Comparison of ENCODE assay signal across 13 cellular contexts in genomic region chr3:20057612-20058180, GRCh38. TPM values are rescaled to one million over a fixed set of nuclear protein-coding genes. Genes with fewer than 3 reads are reported as not detected.
DNase-seq lines count a peak whose midpoint lies in the region; ATAC-seq and TF ChIP-seq lines count a peak whose summit lies in the region.
"Had no signal": no experiment of that assay in that cellular context is flagged by ENCODE, and none has a peak within 500 bp of the region (broad histone marks: within the 10 kb centered on the region; RNA-seq: fewer than 3 reads in every experiment).

No MANE protein-coding gene starts in this region.

- TF ChIP-seq POLR2A in spleen (IDR thresholded peaks at IDR 0.05), result no peak

- 72 to 85% (median 78%) methylated on average over 2 of the region's 2 CpGs for WGBS in spleen, 5 donors

- no peaks in the 10 kb centered on the region for H3K9me3 ChIP-seq in left lung
- H3K9me3 ChIP-seq in spleen, result no peaks in the 10 kb centered on the region
- H3K9me3 ChIP-seq: HAP-1 had no signal

- H3K4me3 ChIP-seq in left lung (no peak overlapping the region), spleen (no peak overlapping the region)
- H3K4me3 ChIP-seq: HAP-1 had no signal

- H3K36me3 ChIP-seq in left lung (no peaks in the 10 kb centered on the region), spleen (no peaks in the 10 kb centered on the region)
- H3K36me3 ChIP-seq: HAP-1 had no signal

- intact Hi-C loops in left lung (cut with DNase I) (no loop called here), spleen (cut with DNase I; ENCODE audit: low total_unique reads) (no loop called here)

- no peak for ATAC-seq in left lung
- ATAC-seq in HG02981 (IDR thresholded peaks at IDR 0.05; ENCODE audit: unreplicated experiment), result no peak
- ATAC-seq: T-helper 17 cell had no signal

- TF ChIP-seq CTCF in left lung (IDR thresholded peaks at IDR 0.05) (no peak), spleen (IDR thresholded peaks at IDR 0.05 in 8 of 11, conservative IDR thresholded peaks at IDR 0.05 in 3 of 11) (no peak)

- DNase-seq in NCI-H69 (lab: John Stamatoyannopoulos, UW), result peak; percentile 34
- DNase-seq in dermis blood vessel endothelial cell, result peak; percentile 9
- no peak for DNase-seq in left lung
- no peak for DNase-seq in spleen
- DNase-seq in COLO668 (lab: John Stamatoyannopoulos, UW; ENCODE audit: unreplicated experiment), result no peak
- no peak for DNase-seq in HK-2 (ENCODE audit: unreplicated experiment)
- no peak for DNase-seq in GOT3 (lab: John Stamatoyannopoulos, UW)
- DNase-seq: COR-L47, NCI-H1694, T-helper 17 cell had no signal

- H3K27ac ChIP-seq in left lung (peak overlapping the region; percentile 42 to 81), spleen (peak overlapping the region in 7 of 8 donors; percentile 30 to 87 (median 79))

- H3K27me3 ChIP-seq in left lung, result no peaks in the 10 kb centered on the region
- H3K27me3 ChIP-seq in spleen (replicated peaks in 1 of 7), result no peaks in the 10 kb centered on the region

- peaks cover 28 to 63% of the 10 kb centered on the region in 2 donors for H3K4me1 ChIP-seq in left lung
- peaks cover 36 to 88% (median 69%) of the 10 kb centered on the region in 6 donors for H3K4me1 ChIP-seq in spleen
- H3K4me1 ChIP-seq: HAP-1 had no signal

RNA-seq across cellular contexts. Expression of gene KAT2B, which starts 17.4 kb away (rescaled TPM):
- total RNA-seq in dermis blood vessel endothelial cell, result 18.7 and 22.6 TPM in 2 replicates
- 10 to 100 TPM; 26.1 to 33.6 TPM for total RNA-seq in left lung
- 10 to 100 TPM; 39.1 to 64.3 (median 58.0) TPM for total RNA-seq in spleen
- 10 to 100 TPM; 13.6 to 17.6 (median 14.9) TPM for polyA plus RNA-seq in spleen

RNA-seq across cellular contexts. Expression of gene PP2D1, which starts 45.6 kb away (rescaled TPM):
- total RNA-seq in dermis blood vessel endothelial cell (not detected in 2 replicates), left lung (not detected), spleen (not detected)
- polyA plus RNA-seq in spleen, result not detected
- total RNA-seq: lower leg skin, T-helper 17 cell had no signal

Comparison
In these comparisons a context has a peak if more than half of its experiments do, and no peak if none do; other contexts are left out.
1. DNase-seq: peak in NCI-H69 (single experiment) and dermis blood vessel endothelial cell (single experiment); none in left lung (0 of 2), spleen (single experiment), COLO668 (single experiment), HK-2 (single experiment) and GOT3 (single experiment).